20 cellular contexts compared by ENCODE assay signal in genomic region chr2:158234497-158234896, GRCh38.
"Had no signal": no experiment of that assay in that cellular context is flagged by ENCODE, and none has a peak within 500 bp of the region (broad histone marks: within the 10 kb centered on the region; RNA-seq: fewer than 3 reads in every experiment).

No MANE protein-coding gene starts in this region.

- H3K36me3 ChIP-seq: esophagus muscularis mucosa, gastrocnemius medialis, heart right ventricle, left lung, lower lobe of right lung had no signal

- H3K4me3 ChIP-seq: coronary artery, dorsolateral prefrontal cortex, esophagus muscularis mucosa, gastrocnemius medialis, heart right ventricle, left lung, lower lobe of right lung, mucosa of descending colon had no signal

- H3K9me3 ChIP-seq: esophagus muscularis mucosa, gastrocnemius medialis, heart right ventricle, left lung, lower lobe of right lung, mucosa of descending colon had no signal

- H3K4me1 ChIP-seq: esophagus muscularis mucosa, gastrocnemius medialis, heart right ventricle, left lung, lower lobe of right lung had no signal

- H3K27me3 ChIP-seq: dorsolateral prefrontal cortex, esophagus muscularis mucosa, gastrocnemius medialis, heart right ventricle, left lung had no signal

- DNase-seq: dermis blood vessel endothelial cell; dorsolateral prefrontal cortex; effector CD4-positive, alpha-beta T cell; effector memory CD4-positive, alpha-beta T cell; foreskin fibroblast; foreskin melanocyte; gastrocnemius medialis; glutamatergic neuron; head of caudate nucleus; heart right ventricle; hippocampal formation; left cardiac atrium; left lung; left ventricle myocardium superior; lower lobe of right lung; mesenchymal stem cell; mucosa of descending colon; naive B cell had no signal

- ATAC-seq: gastrocnemius medialis, heart right ventricle, left cardiac atrium, left lung, left ventricle myocardium superior, lower lobe of right lung, mucosa of descending colon had no signal

- H3K27ac ChIP-seq: coronary artery, dorsolateral prefrontal cortex, esophagus muscularis mucosa, gastrocnemius medialis, heart right ventricle, left lung, lower lobe of right lung had no signal
